In genomic region chr9:93218671-93219420, GRCh38 we compare ENCODE assay signal across 1 cellular context.
TF ChIP-seq lines count a peak whose summit lies in the region.

No MANE protein-coding gene starts in this region.

TF ChIP-seq in GM23338, 12 proteins besides CTCF, POLR2A, EP300 and RAD21 (continued from another document):
- TF ChIP-seq ETS1 (IDR thresholded peaks at IDR 0.05) (no peak), ZNF462 (CRISPR knock-in tag; IDR thresholded peaks at IDR 0.05) (no peak), JUNB (IDR thresholded peaks at IDR 0.05; ENCODE audit: unreplicated experiment) (no peak), EZH2 (IDR thresholded peaks at IDR 0.05; ENCODE audit: low read depth, unreplicated experiment) (no peak), ZNF331 (CRISPR knock-in tag; IDR thresholded peaks at IDR 0.05; ENCODE audit: low read depth) (no peak), STAT1 (IDR thresholded peaks at IDR 0.05; ENCODE audit: unreplicated experiment) (no peak)
- TF ChIP-seq, protein P1, sequence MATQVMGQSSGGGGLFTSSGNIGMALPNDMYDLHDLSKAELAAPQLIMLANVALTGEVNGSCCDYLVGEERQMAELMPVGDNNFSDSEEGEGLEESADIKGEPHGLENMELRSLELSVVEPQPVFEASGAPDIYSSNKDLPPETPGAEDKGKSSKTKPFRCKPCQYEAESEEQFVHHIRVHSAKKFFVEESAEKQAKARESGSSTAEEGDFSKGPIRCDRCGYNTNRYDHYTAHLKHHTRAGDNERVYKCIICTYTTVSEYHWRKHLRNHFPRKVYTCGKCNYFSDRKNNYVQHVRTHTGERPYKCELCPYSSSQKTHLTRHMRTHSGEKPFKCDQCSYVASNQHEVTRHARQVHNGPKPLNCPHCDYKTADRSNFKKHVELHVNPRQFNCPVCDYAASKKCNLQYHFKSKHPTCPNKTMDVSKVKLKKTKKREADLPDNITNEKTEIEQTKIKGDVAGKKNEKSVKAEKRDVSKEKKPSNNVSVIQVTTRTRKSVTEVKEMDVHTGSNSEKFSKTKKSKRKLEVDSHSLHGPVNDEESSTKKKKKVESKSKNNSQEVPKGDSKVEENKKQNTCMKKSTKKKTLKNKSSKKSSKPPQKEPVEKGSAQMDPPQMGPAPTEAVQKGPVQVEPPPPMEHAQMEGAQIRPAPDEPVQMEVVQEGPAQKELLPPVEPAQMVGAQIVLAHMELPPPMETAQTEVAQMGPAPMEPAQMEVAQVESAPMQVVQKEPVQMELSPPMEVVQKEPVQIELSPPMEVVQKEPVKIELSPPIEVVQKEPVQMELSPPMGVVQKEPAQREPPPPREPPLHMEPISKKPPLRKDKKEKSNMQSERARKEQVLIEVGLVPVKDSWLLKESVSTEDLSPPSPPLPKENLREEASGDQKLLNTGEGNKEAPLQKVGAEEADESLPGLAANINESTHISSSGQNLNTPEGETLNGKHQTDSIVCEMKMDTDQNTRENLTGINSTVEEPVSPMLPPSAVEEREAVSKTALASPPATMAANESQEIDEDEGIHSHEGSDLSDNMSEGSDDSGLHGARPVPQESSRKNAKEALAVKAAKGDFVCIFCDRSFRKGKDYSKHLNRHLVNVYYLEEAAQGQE (IDR thresholded peaks at IDR 0.05; ENCODE audit: unreplicated experiment): no peak
TF ChIP-seq in GM23338: peak in this region for 0.
